In genomic region chr1:247126165-247126564, GRCh38 we compare ENCODE assay signal across 8 cellular contexts. TPM values are rescaled to one million over a fixed set of nuclear protein-coding genes. Genes with fewer than 3 reads are reported as not detected.
DNase-seq lines count a peak whose midpoint lies in the region; ATAC-seq and TF ChIP-seq lines count a peak whose summit lies in the region.
"Not testable (repeated sequence)": the region's sequence is repeated elsewhere in the genome, so short reads cannot be mapped to it uniquely, and the experiment has no call there.

No MANE protein-coding gene starts in this region.

- H3K36me3 Mint-ChIP-seq in activated naive CD4-positive, alpha-beta T cell treated with anti-CD3 and anti-CD28 coated beads, Interleukin-2, amount 50 U/mL, for 72 hours, result peaks cover 17 to 28% of the 10 kb centered on the region in 2 donors

- intact Hi-C loops in HCT116 (cut with micrococcal nuclease); left colon (cut with DNase I, micrococcal nuclease): not testable (repeated sequence)

- not testable (repeated sequence) for TF ChIP-seq POLR2A in HCT116 (IDR thresholded peaks at IDR 0.05; ENCODE audit: borderline replicate concordance, extremely low read depth, insufficient read depth, insufficient read length)

- H3K4me2 ChIP-seq in HCT116 (ENCODE audit: low read length), result not testable (repeated sequence)

- H3K27ac ChIP-seq in HCT116 (ENCODE audit: low read depth, low read length), result not testable (repeated sequence)

- POLR2A ChIA-PET in HCT116 (lab: Charles Lee), result not testable (repeated sequence)

- not testable (repeated sequence) for H3K27me3 ChIP-seq in HCT116 (ENCODE audit: insufficient read depth, low read length)

- H3K4me1 ChIP-seq in HCT116 (ENCODE audit: control insufficient read depth in 1 of 2, insufficient read depth in 2 of 2, low read length in 2 of 2), result not testable (repeated sequence)

- not testable (repeated sequence) for H3K4me3 ChIP-seq in HCT116 (replicated peaks in 1 of 2; ENCODE audit: low read depth in 1 of 2, low read length in 2 of 2)

- H4K20me1 ChIP-seq in HCT116 (ENCODE audit: insufficient read depth), result not testable (repeated sequence)

- RAD21 ChIA-PET in HCT116 (lab: Charles Lee; ENCODE audit: low non-redundant PET in 1 of 2, low total read pairs in 2 of 2, uncharacterized antibody in 2 of 2, unreplicated experiment in 2 of 2), result not testable (repeated sequence)

- not testable (repeated sequence) for H3K4me3 Mint-ChIP-seq in stimulated activated naive CD8-positive, alpha-beta T cell treated with anti-CD3 and anti-CD28 coated beads, Interleukin-15, amount 100 ng/mL, for 72 hours

- not testable (repeated sequence) for H3K9me3 ChIP-seq in HCT116 (ENCODE audit: control insufficient read depth in 1 of 2, insufficient read depth in 1 of 2, low read depth in 1 of 2, low read length in 2 of 2)

- peak; percentile 98 for ATAC-seq in GM18511 (IDR thresholded peaks at IDR 0.05; ENCODE audit: unreplicated experiment)
- ATAC-seq in GM19452 (IDR thresholded peaks at IDR 0.05; ENCODE audit: unreplicated experiment), result peak; percentile 99
- ATAC-seq in HCT116, result peak; percentile 98
- ATAC-seq in HG03064 (IDR thresholded peaks at IDR 0.05; ENCODE audit: low read depth, unreplicated experiment), result peak; percentile 96
- peak; percentile 98 for ATAC-seq in HG03565 (IDR thresholded peaks at IDR 0.05; ENCODE audit: unreplicated experiment)
- ATAC-seq in activated naive CD4-positive, alpha-beta T cell treated with anti-CD3 and anti-CD28 coated beads, Interleukin-2, amount 50 U/mL, for 72 hours, result peak; percentile 100
- peak; percentile 97 for ATAC-seq in left colon
- peak; percentile 98 for ATAC-seq in stimulated activated naive CD8-positive, alpha-beta T cell treated with anti-CD3 and anti-CD28 coated beads, Interleukin-15, amount 100 ng/mL, for 72 hours

- not testable (repeated sequence) for TF ChIP-seq RAD21 in HCT116 (IDR thresholded peaks at IDR 0.05; ENCODE audit: low read depth)

- H3K4me1 Mint-ChIP-seq in stimulated activated naive CD8-positive, alpha-beta T cell treated with anti-CD3 and anti-CD28 coated beads, Interleukin-15, amount 100 ng/mL, for 72 hours, result not testable (repeated sequence)

- H3K9ac ChIP-seq in HCT116 (ENCODE audit: low read length), result not testable (repeated sequence)

- not testable (repeated sequence) for BruUV-seq in HCT116 (replicated peaks; lab: Mats Ljungman, UMichigan)

- H3K36me3 ChIP-seq in HCT116 (ENCODE audit: control insufficient read depth in 1 of 2, insufficient read depth in 2 of 2, low read length in 2 of 2), result not testable (repeated sequence)

- H2AFZ ChIP-seq in HCT116 (ENCODE audit: low read depth, low read length, poor library complexity, severe bottlenecking), result not testable (repeated sequence)

- DNase-seq in HCT116 (ENCODE audit: low read depth, low spot score); activated naive CD4-positive, alpha-beta T cell treated with anti-CD3 and anti-CD28 coated beads, Interleukin-2, amount 50 U/mL, for 72 hours (ENCODE audit: low spot score in 2 of 2); left colon; stimulated activated naive CD8-positive, alpha-beta T cell treated with anti-CD3 and anti-CD28 coated beads, Interleukin-15, amount 100 ng/mL, for 72 hours: not testable (repeated sequence)

- not testable (repeated sequence) for TF ChIP-seq CTCF in HCT116 (IDR thresholded peaks at IDR 0.05 in 2 of 3, conservative IDR thresholded peaks at IDR 0.05 in 1 of 3; ENCODE audit: borderline replicate concordance in 1 of 3, insufficient read depth in 1 of 3, low read depth in 2 of 3, low read length in 2 of 3)

- not testable (repeated sequence) for H3K9me3 Mint-ChIP-seq in activated naive CD4-positive, alpha-beta T cell treated with anti-CD3 and anti-CD28 coated beads, Interleukin-2, amount 50 U/mL, for 72 hours
- peaks cover 0 to 14% of the 10 kb centered on the region in 2 donors for H3K9me3 Mint-ChIP-seq in stimulated activated naive CD8-positive, alpha-beta T cell treated with anti-CD3 and anti-CD28 coated beads, Interleukin-15, amount 100 ng/mL, for 72 hours

- CTCF ChIA-PET in HCT116 (lab: Charles Lee), result not testable (repeated sequence)

- not testable (repeated sequence) for H3K9me2 ChIP-seq in HCT116 (ENCODE audit: insufficient read depth)

- not testable (repeated sequence) for H3K79me2 ChIP-seq in HCT116 (ENCODE audit: insufficient read depth, low read length)

- H3K27me3 Mint-ChIP-seq in stimulated activated naive CD8-positive, alpha-beta T cell treated with anti-CD3 and anti-CD28 coated beads, Interleukin-15, amount 100 ng/mL, for 72 hours, result not testable (repeated sequence)

- not testable (repeated sequence) for H3K27ac Mint-ChIP-seq in activated naive CD4-positive, alpha-beta T cell treated with anti-CD3 and anti-CD28 coated beads, Interleukin-2, amount 50 U/mL, for 72 hours; stimulated activated naive CD8-positive, alpha-beta T cell treated with anti-CD3 and anti-CD28 coated beads, Interleukin-15, amount 100 ng/mL, for 72 hours

RNA-seq across cellular contexts. Expression of gene ZNF669, which starts 22.0 kb away (rescaled TPM):
- 7.2 TPM for total RNA-seq in HCT116 (2021; ENCODE audit: unreplicated experiment)
- polyA plus RNA-seq in HCT116 (2012), result 2.1 and 3.0 TPM in 2 replicates
- 10 to 100 TPM in 1 of 2 donors, 1 to 10 TPM in 1; 6.2 to 10.1 TPM for total RNA-seq in activated naive CD4-positive, alpha-beta T cell treated with anti-CD3 and anti-CD28 coated beads, Interleukin-2, amount 50 U/mL, for 72 hours
- total RNA-seq in left colon, result 1 to 10 TPM; 4.9 to 5.9 TPM

RNA-seq across cellular contexts. Expression of gene ZNF124, which starts 45.7 kb away (rescaled TPM):
- total RNA-seq in HCT116 (2021; ENCODE audit: unreplicated experiment) (16.3 TPM), left colon (10 to 100 TPM; 36.9 to 62.3 TPM)
- polyA plus RNA-seq in HCT116 (2012), result 1.6 and 3.1 TPM in 2 replicates
- total RNA-seq in activated naive CD4-positive, alpha-beta T cell treated with anti-CD3 and anti-CD28 coated beads, Interleukin-2, amount 50 U/mL, for 72 hours, result 10 to 100 TPM; 11.0 to 13.2 TPM

RNA-seq across cellular contexts. Expression of gene ZNF670, which starts 47.6 kb away (rescaled TPM):
- total RNA-seq in HCT116 (2021; ENCODE audit: unreplicated experiment) (6.9 TPM), left colon (1 to 10 TPM; 2.0 to 2.3 TPM)
- polyA plus RNA-seq in HCT116 (2012), result 1.5 and 2.1 TPM in 2 replicates
- total RNA-seq in activated naive CD4-positive, alpha-beta T cell treated with anti-CD3 and anti-CD28 coated beads, Interleukin-2, amount 50 U/mL, for 72 hours, result 1 to 10 TPM; 3.2 to 4.5 TPM
